Comparison of ENCODE assay signal across 25 cellular contexts in genomic region chr11:44870142-44870541, GRCh38.
DNase-seq lines count a peak whose midpoint lies in the region; ATAC-seq and TF ChIP-seq lines count a peak whose summit lies in the region.
"Had no signal": no experiment of that assay in that cellular context is flagged by ENCODE, and none has a peak within 500 bp of the region (broad histone marks: within the 10 kb centered on the region; RNA-seq: fewer than 3 reads in every experiment).

No MANE protein-coding gene starts in this region.

- H3K36me3 Mint-ChIP-seq in central memory CD8-positive, alpha-beta T cell (ENCODE audit: insufficient read depth): no peaks in the 10 kb centered on the region
- peaks cover 13% of the 10 kb centered on the region for H3K36me3 Mint-ChIP-seq in neural progenitor cell
- H3K36me3 Mint-ChIP-seq in CD14-positive monocyte: peaks cover 0 to 5% of the 10 kb centered on the region in 2 donors
- H3K36me3 Mint-ChIP-seq: CD8-positive, alpha-beta T cell; naive B cell had no signal

- H3K9me3 ChIP-seq in DND-41 (ENCODE audit: insufficient read depth, low read length, severe bottlenecking): no peaks in the 10 kb centered on the region
- no peaks in the 10 kb centered on the region for H3K9me3 ChIP-seq in neural progenitor cell (ENCODE audit: low read depth)
- H3K9me3 ChIP-seq: colonic mucosa, HAP-1, SJCRH30, testis had no signal

- H3K9ac ChIP-seq in DND-41 (ENCODE audit: low read depth, low read length) (no peak overlapping the region), neural progenitor cell (no peak overlapping the region)

- no peak overlapping the region for H3K4me3 Mint-ChIP-seq in central memory CD8-positive, alpha-beta T cell
- H3K4me3 Mint-ChIP-seq in neural progenitor cell (no peak overlapping the region), CD14-positive monocyte (no peak overlapping the region)
- H3K4me3 Mint-ChIP-seq: activated CD4-positive, alpha-beta T cell treated with anti-CD3 and anti-CD28 coated beads, Interleukin-2, amount 10 ng/mL, durations not matched to agents 24 days and 14 days; activated naive CD8-positive, alpha-beta T cell; CD8-positive, alpha-beta T cell; naive B cell had no signal

- no peak overlapping the region for H2AFZ ChIP-seq in DND-41 (ENCODE audit: low read depth, low read length)
- no peak overlapping the region for H2AFZ ChIP-seq in neural progenitor cell (replicated peaks)

- peaks cover 21% of the 10 kb centered on the region for H3F3A ChIP-seq in neural progenitor cell (ENCODE audit: low read depth)

- 0 out of 2 replicates have a peak, but pooled peaks cover 4% of the 10 kb centered on the region for H4K20me1 ChIP-seq in DND-41 (ENCODE audit: insufficient read depth, low read length)
- no peaks in the 10 kb centered on the region for H4K20me1 ChIP-seq in neural progenitor cell (ENCODE audit: low read depth)

- H3K27me3 ChIP-seq in DND-41 (ENCODE audit: insufficient read depth, low read length, poor library complexity): peaks cover 12% of the 10 kb centered on the region
- no peaks in the 10 kb centered on the region for H3K27me3 ChIP-seq in neural progenitor cell
- H3K27me3 ChIP-seq: colonic mucosa, SJCRH30, testis had no signal

- peak overlapping the region; percentile 7 for H3K27ac Mint-ChIP-seq in central memory CD8-positive, alpha-beta T cell (ENCODE audit: low read depth)
- peak overlapping the region; percentile 32 for H3K27ac Mint-ChIP-seq in neural progenitor cell
- H3K27ac Mint-ChIP-seq in CD14-positive monocyte: no peak overlapping the region
- H3K27ac Mint-ChIP-seq: activated CD4-positive, alpha-beta T cell treated with anti-CD3 and anti-CD28 coated beads, Interleukin-2, amount 10 ng/mL, durations not matched to agents 24 days and 14 days; activated naive CD8-positive, alpha-beta T cell; CD8-positive, alpha-beta T cell had no signal

- H3K27me3 Mint-ChIP-seq in central memory CD8-positive, alpha-beta T cell: no peaks in the 10 kb centered on the region
- H3K27me3 Mint-ChIP-seq in neural progenitor cell (ENCODE audit: insufficient read depth, low read depth) (peaks cover 2% of the 10 kb centered on the region), CD14-positive monocyte (ENCODE audit: low read depth in 3 of 3) (peaks cover 12 to 32% (median 30%) of the 10 kb centered on the region in 3 donors)
- H3K27me3 Mint-ChIP-seq: activated naive CD8-positive, alpha-beta T cell had no signal

- intact Hi-C loops in CD14-positive monocyte (cut with micrococcal nuclease): no loop called here

- H3K36me3 ChIP-seq in DND-41 (ENCODE audit: insufficient read depth, low read length) (no peaks in the 10 kb centered on the region), neural progenitor cell (no peaks in the 10 kb centered on the region)
- H3K36me3 ChIP-seq: colonic mucosa, HAP-1, SJCRH30 had no signal

- H3K79me2 ChIP-seq in DND-41 (ENCODE audit: insufficient read depth, low read length) (no peaks in the 10 kb centered on the region), neural progenitor cell (ENCODE audit: low read depth) (no peaks in the 10 kb centered on the region)

- no peak for TF ChIP-seq CTCF in DND-41 (IDR thresholded peaks at IDR 0.05; ENCODE audit: borderline replicate concordance, extremely low read depth, low read length, poor library complexity, severe bottlenecking)
- TF ChIP-seq CTCF in neural progenitor cell (IDR thresholded peaks at IDR 0.05): no peak
- no peak for TF ChIP-seq CTCF in GM10248 (IDR thresholded peaks at IDR 0.05; ENCODE audit: control extremely low read depth, extremely low read depth, low read depth, missing control alignments)
- no peak for TF ChIP-seq CTCF in CD14-positive monocyte (IDR thresholded peaks at IDR 0.05)

- H3K4me3 ChIP-seq in DND-41 (ENCODE audit: low read depth in 1 of 2, low read length in 2 of 2): no peak overlapping the region
- H3K4me3 ChIP-seq in neural progenitor cell: no peak overlapping the region
- H3K4me3 ChIP-seq: colonic mucosa, HAP-1, SJCRH30, testis had no signal

- H3K4me2 ChIP-seq in DND-41 (ENCODE audit: insufficient read depth, low read length): no peak overlapping the region
- H3K4me2 ChIP-seq in neural progenitor cell: no peak overlapping the region

- H3K27ac ChIP-seq in DND-41 (ENCODE audit: low read length) (no peak overlapping the region), neural progenitor cell (peak overlapping the region; percentile 49)
- H3K27ac ChIP-seq: colonic mucosa, epithelial cell of prostate, SJCRH30, testis had no signal

- peaks cover 26% of the 10 kb centered on the region for H3K4me1 Mint-ChIP-seq in central memory CD8-positive, alpha-beta T cell
- H3K4me1 Mint-ChIP-seq in neural progenitor cell: peaks cover 65% of the 10 kb centered on the region
- peaks cover 13% of the 10 kb centered on the region for H3K4me1 Mint-ChIP-seq in CD14-positive monocyte
- H3K4me1 Mint-ChIP-seq: activated CD4-positive, alpha-beta T cell treated with anti-CD3 and anti-CD28 coated beads, Interleukin-2, amount 10 ng/mL, durations not matched to agents 24 days and 14 days had no signal

- DNase-seq in DND-41 (no peak), NCI-H526 treated with DMSO at 0.1 percent for 48 hours (lab: John Stamatoyannopoulos, UW) (peak; percentile 6), neural progenitor cell (ENCODE audit: low spot score) (no peak), GM10248 (ENCODE audit: extremely low spot score) (no peak), CD14-positive monocyte (ENCODE audit: low spot score) (no peak), DMS153 treated with DMSO at 0.1 percent for 48 hours (lab: John Stamatoyannopoulos, UW; ENCODE audit: unreplicated experiment) (no peak)
- no peak for DNase-seq in central memory CD8-positive, alpha-beta T cell (ENCODE audit: low spot score in 2 of 2)
- DNase-seq: activated CD4-positive, alpha-beta T cell treated with anti-CD3 and anti-CD28 coated beads, Interleukin-2, amount 10 ng/mL, durations not matched to agents 24 days and 14 days; CD8-positive, alpha-beta T cell; colonic mucosa; effector CD4-positive, alpha-beta T cell; naive B cell; NCI-H2107; NCI-H345; NCI-H748 treated with DMSO at 0.1 percent for 48 hours; RPMI8226; SJCRH30; small intestine; stimulated activated CD4-positive, alpha-beta T cell treated with anti-CD3 and anti-CD28 coated beads, Interleukin-1b, Interleukin-23, amount 100 ng/mL, for 48 hours; stimulated activated naive CD8-positive, alpha-beta T cell treated with anti-CD3 and anti-CD28 coated beads, Interleukin-15, Interleukin-2, amounts not matched to agents 100 U/mL and 50 U/mL, for 24 hours; testis had no signal

- H3K4me1 ChIP-seq in DND-41 (ENCODE audit: insufficient read depth, low read length) (no peaks in the 10 kb centered on the region), neural progenitor cell (peaks cover 56% of the 10 kb centered on the region)
- H3K4me1 ChIP-seq: colonic mucosa, testis had no signal

- CTCF ChIA-PET in GM10248 (lab: Yijun Ruan, JAX): interaction anchor here (1.1 to 2.2 kb wide), 4 partner anchors 12 to 144 kb away, joined by 3 to 7 read pairs (median 6); partner anchors contain the start of gene TSPAN18

- H3K9me3 Mint-ChIP-seq in central memory CD8-positive, alpha-beta T cell: no peaks in the 10 kb centered on the region
- H3K9me3 Mint-ChIP-seq in neural progenitor cell (peaks cover 3% of the 10 kb centered on the region), CD14-positive monocyte (peaks cover 2 to 13% (median 12%) of the 10 kb centered on the region in 7 donors)

- ATAC-seq in DND-41 (ENCODE audit: insufficient read depth, low read depth) (0 out of 3 replicates have a peak, but pooled peaks have one; percentile 14), HG02870 (IDR thresholded peaks at IDR 0.05; ENCODE audit: unreplicated experiment) (no peak)
- ATAC-seq in central memory CD8-positive, alpha-beta T cell (replicated peaks; ENCODE audit: extremely low read depth, poor library complexity, severe bottlenecking): no peak
- ATAC-seq: CD8-positive, alpha-beta T cell; stimulated activated naive CD8-positive, alpha-beta T cell treated with anti-CD3 and anti-CD28 coated beads, Interleukin-15, Interleukin-2, amounts not matched to agents 100 U/mL and 50 U/mL, for 24 hours had no signal

- POLR2A ChIA-PET in GM10248 (lab: Yijun Ruan, JAX): no interaction called here

Comparison
In these comparisons a context has a peak if more than half of its experiments do, and no peak if none do; other contexts are left out.
1. H3K27ac Mint-ChIP-seq: peak in central memory CD8-positive, alpha-beta T cell (single experiment) and neural progenitor cell (single experiment); none in CD14-positive monocyte (0 of 7).